ENCODE assay signal across 8 cellular contexts in the genomic region with DNA sequence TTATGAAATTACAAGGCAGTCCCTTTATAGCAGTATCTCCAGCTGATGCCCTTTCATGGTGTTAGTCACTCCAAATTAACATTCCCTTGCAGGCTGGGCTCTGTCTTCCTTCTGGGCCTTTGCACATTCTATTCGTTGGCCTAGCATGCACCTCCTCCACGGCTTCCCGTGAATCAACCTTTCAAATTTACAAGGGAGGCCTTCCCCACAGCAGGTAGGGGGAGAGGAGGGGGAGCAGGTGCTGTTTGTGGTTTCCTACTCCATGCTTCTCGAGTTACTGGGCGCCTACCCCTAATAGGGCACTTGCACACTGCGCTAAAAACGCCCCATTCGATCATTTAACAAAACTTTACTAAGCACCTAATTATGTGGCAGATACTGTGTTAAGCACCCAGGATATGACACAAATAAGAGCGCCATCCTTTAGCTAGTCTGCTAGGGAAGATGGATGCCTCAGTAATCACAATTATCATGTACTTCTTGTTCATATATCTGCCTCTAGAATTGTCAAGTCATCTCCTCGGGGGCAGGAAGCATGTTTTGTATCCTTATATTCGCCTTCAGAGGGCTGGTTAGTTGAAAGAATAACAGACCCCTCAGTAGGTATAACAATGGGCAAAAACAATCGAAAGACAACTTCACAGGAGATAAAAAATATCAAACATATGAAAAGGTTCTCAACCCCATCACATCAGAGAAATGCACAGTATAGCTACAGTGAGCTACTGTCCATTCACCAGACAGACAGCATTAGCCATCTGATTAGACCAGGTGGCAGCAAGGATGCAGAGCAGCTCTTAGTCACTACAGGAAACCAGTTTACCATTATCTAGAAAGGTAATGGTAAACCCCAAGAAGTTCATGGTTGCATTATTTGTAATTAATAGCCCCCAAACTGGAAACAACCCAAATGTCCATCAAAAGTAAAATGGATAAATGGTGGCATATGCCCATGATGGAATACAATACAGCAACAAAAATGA.
A peak's percentile ranks its signal among the peaks of the same experiment; 100 is the strongest.
DNase-seq lines count a peak whose midpoint lies in the region; ATAC-seq lines count a peak whose summit lies in the region.

No MANE protein-coding gene starts in this region.

- no peak for ATAC-seq in GM19328 (IDR thresholded peaks at IDR 0.05; ENCODE audit: unreplicated experiment)

- DNase-seq in DMS153 (lab: John Stamatoyannopoulos, UW) (peak; percentile 60), NCI-H2107 (lab: John Stamatoyannopoulos, UW) (peak; percentile 90), activated T-cell treated with anti-CD3 and anti-CD28 coated beads for 4 hours (peak; percentile 42), iPS DF 19.7 (ENCODE audit: low read depth, low spot score) (peak; percentile 87), hepatic stellate cell (ENCODE audit: low spot score) (no peak), T1000 (lab: John Stamatoyannopoulos, UW) (no peak)
- DNase-seq in stimulated activated CD4-positive, alpha-beta T cell treated with anti-CD3 and anti-CD28 coated beads, TNF-alpha, amount 100 ng/mL, for 48 hours (ENCODE audit: low read depth in 3 of 3): peak in 2 of 3 donors; percentile 38 to 51

Comparison
In these comparisons a context has a peak if more than half of its experiments do, and no peak if none do; other contexts are left out.
1. DNase-seq: peak in DMS153 (single experiment), NCI-H2107 (single experiment), activated T-cell treated with anti-CD3 and anti-CD28 coated beads for 4 hours (single experiment), iPS DF 19.7 (single experiment) and stimulated activated CD4-positive, alpha-beta T cell treated with anti-CD3 and anti-CD28 coated beads, TNF-alpha, amount 100 ng/mL, for 48 hours (2 of 3); none in hepatic stellate cell (single experiment) and T1000 (single experiment).